Comparison of ENCODE assay signal across 9 cellular contexts in genomic region chr19:44653977-44654784, GRCh38. TPM values are rescaled to one million over a fixed set of nuclear protein-coding genes. Genes with fewer than 3 reads are reported as not detected.
DNase-seq lines count a peak whose midpoint lies in the region; ATAC-seq lines count a peak whose summit lies in the region.
"Had no signal": no experiment of that assay in that cellular context is flagged by ENCODE, and none has a peak within 500 bp of the region (broad histone marks: within the 10 kb centered on the region; RNA-seq: fewer than 3 reads in every experiment).

No MANE protein-coding gene starts in this region.

- no peaks in the 10 kb centered on the region for H3K9me3 ChIP-seq in CD4-positive, alpha-beta memory T cell (ENCODE audit: control insufficient read depth in 1 of 2, low read length in 2 of 2)
- H3K9me3 ChIP-seq: SJSA1 had no signal

- peaks cover 1 to 13% (median 8%) of the 10 kb centered on the region in 4 donors for H3K4me1 Mint-ChIP-seq in CD4-positive, alpha-beta memory T cell
- H3K4me1 Mint-ChIP-seq in activated CD4-positive, alpha-beta T cell treated with anti-CD3 and anti-CD28 coated beads, Interleukin-2, amount 10 ng/mL, durations not matched to agents 24 days and 14 days = peaks cover 11% of the 10 kb centered on the region
- peaks cover 13% of the 10 kb centered on the region for H3K4me1 Mint-ChIP-seq in stimulated activated effector memory CD8-positive, alpha-beta T cell treated with anti-CD3 and anti-CD28 coated beads, Interleukin-12 subunit alpha, Interleukin-12 subunit beta, amount 100 ng/mL, for 72 hours

- no peaks in the 10 kb centered on the region for H3K36me3 ChIP-seq in CD4-positive, alpha-beta memory T cell (ENCODE audit: insufficient read depth, low read length)

- CTCF ChIA-PET in CD4-positive, alpha-beta memory T cell (lab: Charles Lee; ENCODE audit: partially characterized antibody) = interaction anchor here (0.7 to 4.4 kb wide), 13 partner anchors 9 to 441 kb away, joined by 3 to 25 read pairs (median 4); partner anchors contain the start of gene PVR

- H3K27me3 Mint-ChIP-seq in CD4-positive, alpha-beta memory T cell = peaks cover 1 to 5% of the 10 kb centered on the region in 2 donors
- no peaks in the 10 kb centered on the region for H3K27me3 Mint-ChIP-seq in activated CD4-positive, alpha-beta T cell treated with anti-CD3 and anti-CD28 coated beads, Interleukin-2, amount 10 ng/mL, durations not matched to agents 24 days and 14 days

- peaks cover 0 to 1% (median 0%) of the 10 kb centered on the region in 8 donors for H3K9me3 Mint-ChIP-seq in CD4-positive, alpha-beta memory T cell
- H3K9me3 Mint-ChIP-seq in activated CD4-positive, alpha-beta T cell treated with anti-CD3 and anti-CD28 coated beads, Interleukin-2, amount 10 ng/mL, durations not matched to agents 24 days and 14 days = no peaks in the 10 kb centered on the region
- no peaks in the 10 kb centered on the region for H3K9me3 Mint-ChIP-seq in stimulated activated effector memory CD8-positive, alpha-beta T cell treated with anti-CD3 and anti-CD28 coated beads, Interleukin-12 subunit alpha, Interleukin-12 subunit beta, amount 100 ng/mL, for 72 hours

- H3K27ac Mint-ChIP-seq in CD4-positive, alpha-beta memory T cell = peak overlapping the region in 2 of 7 donors; percentile 41 to 50
- H3K27ac Mint-ChIP-seq in activated CD4-positive, alpha-beta T cell treated with anti-CD3 and anti-CD28 coated beads, Interleukin-2, amount 10 ng/mL, durations not matched to agents 24 days and 14 days = no peak overlapping the region
- no peak overlapping the region for H3K27ac Mint-ChIP-seq in stimulated activated effector memory CD8-positive, alpha-beta T cell treated with anti-CD3 and anti-CD28 coated beads, Interleukin-12 subunit alpha, Interleukin-12 subunit beta, amount 100 ng/mL, for 72 hours

- intact Hi-C loops in CD4-positive, alpha-beta memory T cell (cut with micrococcal nuclease) = loop anchor here (1.0 kb wide), 1 partner anchor 116 kb away; no protein-coding TSS in a partner anchor
- intact Hi-C loops in activated CD4-positive, alpha-beta T cell treated with anti-CD3 and anti-CD28 coated beads, Interleukin-2, amount 10 ng/mL, durations not matched to agents 24 days and 14 days (cut with micrococcal nuclease) = loop anchor here (10.0 kb wide), 1 partner anchor 191 kb away; the partner anchor contains the start of gene NECTIN2

- H3K27ac ChIP-seq in CD4-positive, alpha-beta memory T cell (ENCODE audit: low read depth, low read length) = no peak overlapping the region
- H3K27ac ChIP-seq: SJSA1 had no signal

- H3K27me3 ChIP-seq in CD4-positive, alpha-beta memory T cell (ENCODE audit: insufficient read depth, low read length) = no peaks in the 10 kb centered on the region
- H3K27me3 ChIP-seq: SJSA1 had no signal

- DNase-seq in CD4-positive, alpha-beta memory T cell = peak; percentile 50 to 74 (median 64)
- peak; percentile 84 for DNase-seq in LHCN-M2 (ENCODE audit: low read depth)
- DNase-seq in activated CD4-positive, alpha-beta T cell treated with anti-CD3 and anti-CD28 coated beads, Interleukin-2, amount 10 ng/mL, durations not matched to agents 24 days and 14 days = peak; percentile 91
- DNase-seq in ecto neural progenitor cell (ENCODE audit: low spot score) = peak; percentile 70
- DNase-seq in midbrain (lab: John Stamatoyannopoulos, UW) = peak; percentile 10
- DNase-seq in stimulated activated effector memory CD8-positive, alpha-beta T cell treated with anti-CD3 and anti-CD28 coated beads, Interleukin-12 subunit alpha, Interleukin-12 subunit beta, amount 100 ng/mL, for 72 hours (ENCODE audit: low spot score in 2 of 2) = peak; percentile 33 to 74
- no peak for DNase-seq in EL

- H3K36me3 Mint-ChIP-seq in CD4-positive, alpha-beta memory T cell = no peaks in the 10 kb centered on the region
- H3K36me3 Mint-ChIP-seq in activated CD4-positive, alpha-beta T cell treated with anti-CD3 and anti-CD28 coated beads, Interleukin-2, amount 10 ng/mL, durations not matched to agents 24 days and 14 days (ENCODE audit: low read depth) = peaks cover 13% of the 10 kb centered on the region
- H3K36me3 Mint-ChIP-seq in stimulated activated effector memory CD8-positive, alpha-beta T cell treated with anti-CD3 and anti-CD28 coated beads, Interleukin-12 subunit alpha, Interleukin-12 subunit beta, amount 100 ng/mL, for 72 hours = peaks cover 9% of the 10 kb centered on the region

- peak; percentile 84 for ATAC-seq in GM21360 (IDR thresholded peaks at IDR 0.05; ENCODE audit: unreplicated experiment)
- peak; percentile 87 for ATAC-seq in stimulated activated effector memory CD8-positive, alpha-beta T cell treated with anti-CD3 and anti-CD28 coated beads, Interleukin-12 subunit alpha, Interleukin-12 subunit beta, amount 100 ng/mL, for 72 hours

- no peak overlapping the region for H3K4me3 ChIP-seq in CD4-positive, alpha-beta memory T cell (ENCODE audit: low read length in 2 of 2)
- H3K4me3 ChIP-seq: SJSA1 had no signal

- no peak overlapping the region for H3K4me3 Mint-ChIP-seq in CD4-positive, alpha-beta memory T cell
- no peak overlapping the region for H3K4me3 Mint-ChIP-seq in activated CD4-positive, alpha-beta T cell treated with anti-CD3 and anti-CD28 coated beads, Interleukin-2, amount 10 ng/mL, durations not matched to agents 24 days and 14 days
- no peak overlapping the region for H3K4me3 Mint-ChIP-seq in stimulated activated effector memory CD8-positive, alpha-beta T cell treated with anti-CD3 and anti-CD28 coated beads, Interleukin-12 subunit alpha, Interleukin-12 subunit beta, amount 100 ng/mL, for 72 hours

- POLR2A ChIA-PET in CD4-positive, alpha-beta memory T cell (lab: Charles Lee; ENCODE audit: partially characterized antibody) = interaction anchor here (0.8 kb wide), 1 partner anchor 9 kb away, joined by 3 read pairs; no protein-coding TSS in a partner anchor

- H3K4me1 ChIP-seq in CD4-positive, alpha-beta memory T cell (ENCODE audit: insufficient read depth, low read length) = peaks cover 5% of the 10 kb centered on the region

RNA-seq across cellular contexts. Expression of gene PVR, which starts 10.5 kb away (rescaled TPM):
- 1 to 10 TPM; 1.0 to 1.7 TPM for total RNA-seq in CD4-positive, alpha-beta memory T cell
- polyA plus RNA-seq in CD4-positive, alpha-beta memory T cell = under 1 TPM in 1 of 2 donors, not detected in 1; 0.34 TPM
- 52.1 and 54.3 TPM in 2 replicates for total RNA-seq in LHCN-M2 (2014; rRNA removed)
- polyA plus RNA-seq in LHCN-M2 (2012) = 31.6 TPM
- 18.5 and 19.1 TPM in 2 replicates for total RNA-seq in activated CD4-positive, alpha-beta T cell treated with anti-CD3 and anti-CD28 coated beads, Interleukin-2, amount 10 ng/mL, durations not matched to agents 24 days and 14 days

RNA-seq across cellular contexts. Expression of gene CEACAM19, which starts 17.1 kb away (rescaled TPM):
- total RNA-seq in CD4-positive, alpha-beta memory T cell = 1 to 10 TPM; 1.3 to 1.4 TPM
- polyA plus RNA-seq in CD4-positive, alpha-beta memory T cell = not detected
- total RNA-seq in LHCN-M2 (2014; rRNA removed) = 0.06 and 0.13 TPM in 2 replicates
- 0.68 TPM for polyA plus RNA-seq in LHCN-M2 (2012)
- total RNA-seq in activated CD4-positive, alpha-beta T cell treated with anti-CD3 and anti-CD28 coated beads, Interleukin-2, amount 10 ng/mL, durations not matched to agents 24 days and 14 days = 0.86 and 1.2 TPM in 2 replicates

RNA-seq across cellular contexts. Expression of gene IGSF23, which starts 40.8 kb away (rescaled TPM):
- not detected for total RNA-seq in CD4-positive, alpha-beta memory T cell
- polyA plus RNA-seq in CD4-positive, alpha-beta memory T cell = not detected
- not detected in 2 replicates for total RNA-seq in LHCN-M2 (2014; rRNA removed)
- polyA plus RNA-seq in LHCN-M2 (2012) = not detected
- total RNA-seq in activated CD4-positive, alpha-beta T cell treated with anti-CD3 and anti-CD28 coated beads, Interleukin-2, amount 10 ng/mL, durations not matched to agents 24 days and 14 days = not detected in 2 replicates

RNA-seq across cellular contexts. Expression of gene CEACAM16, which starts 44.8 kb away (rescaled TPM):
- total RNA-seq in CD4-positive, alpha-beta memory T cell = not detected
- polyA plus RNA-seq in CD4-positive, alpha-beta memory T cell = not detected
- not detected in 2 replicates for total RNA-seq in LHCN-M2 (2014; rRNA removed)
- polyA plus RNA-seq in LHCN-M2 (2012) = not detected
- total RNA-seq in activated CD4-positive, alpha-beta T cell treated with anti-CD3 and anti-CD28 coated beads, Interleukin-2, amount 10 ng/mL, durations not matched to agents 24 days and 14 days = not detected in 2 replicates
- total RNA-seq: SJSA1 had no signal
